24 cellular contexts compared by ENCODE assay signal in genomic region chr2:240141736-240142135, GRCh38. TPM values are rescaled to one million over a fixed set of nuclear protein-coding genes. Genes with fewer than 3 reads are reported as not detected.
"Had no signal": no experiment of that assay in that cellular context is flagged by ENCODE, and none has a peak within 500 bp of the region (broad histone marks: within the 10 kb centered on the region; RNA-seq: fewer than 3 reads in every experiment).

No MANE protein-coding gene starts in this region.

- H2AFZ ChIP-seq: parathyroid adenoma had no signal

- H3K9ac ChIP-seq: parathyroid adenoma had no signal

- H3K4me3 ChIP-seq: adrenal gland, coronary artery, esophagus muscularis mucosa, lung, sigmoid colon, smooth muscle cell, thoracic aorta had no signal

- H3K27ac Mint-ChIP-seq: activated naive CD4-positive, alpha-beta T cell treated with anti-CD3 and anti-CD28 coated beads, Interleukin-2, amount 50 U/mL, for 24 hours; activated T-cell treated with anti-CD3 and anti-CD28 coated beads, Interleukin-2, amount 50 U/mL, for 24 hours; activated T-helper 17 cell treated with anti-CD3 and anti-CD28 coated beads, Interleukin-2, amount 50 U/mL, for 72 hours; T-helper 1 cell treated with Interleukin-12 subunit alpha and Interleukin-12 subunit beta and Interleukin-4 antibody, amounts not matched to agents 30 μg/mL and 1 μg/mL, for 36 hours; WTC11 had no signal

- H3K9me3 Mint-ChIP-seq: activated naive CD4-positive, alpha-beta T cell treated with anti-CD3 and anti-CD28 coated beads, Interleukin-2, amount 50 U/mL, for 24 hours; activated T-cell treated with anti-CD3 and anti-CD28 coated beads, Interleukin-2, amount 50 U/mL, for 24 hours; activated T-helper 17 cell treated with anti-CD3 and anti-CD28 coated beads, Interleukin-2, amount 50 U/mL, for 72 hours; nephron had no signal

- H3K27me3 Mint-ChIP-seq: activated naive CD4-positive, alpha-beta T cell treated with anti-CD3 and anti-CD28 coated beads, Interleukin-2, amount 50 U/mL, for 24 hours; activated T-helper 17 cell treated with anti-CD3 and anti-CD28 coated beads, Interleukin-2, amount 50 U/mL, for 72 hours had no signal

- FAIRE-seq: astrocyte, frontal cortex, islet of Langerhans had no signal

- H3K36me3 Mint-ChIP-seq: activated naive CD4-positive, alpha-beta T cell treated with anti-CD3 and anti-CD28 coated beads, Interleukin-2, amount 50 U/mL, for 24 hours; WTC11 had no signal

- H3K36me3 ChIP-seq: adrenal gland, esophagus muscularis mucosa, sigmoid colon, thoracic aorta had no signal

- H3K4me3 Mint-ChIP-seq: activated naive CD4-positive, alpha-beta T cell treated with anti-CD3 and anti-CD28 coated beads, Interleukin-2, amount 50 U/mL, for 24 hours; activated T-cell treated with anti-CD3 and anti-CD28 coated beads, Interleukin-2, amount 50 U/mL, for 24 hours; activated T-helper 17 cell treated with anti-CD3 and anti-CD28 coated beads, Interleukin-2, amount 50 U/mL, for 72 hours; T-helper 1 cell treated with Interleukin-12 subunit alpha and Interleukin-12 subunit beta and Interleukin-4 antibody, amounts not matched to agents 30 μg/mL and 1 μg/mL, for 36 hours; WTC11 had no signal

- H3K79me2 ChIP-seq: parathyroid adenoma had no signal

- ATAC-seq: activated T-helper 17 cell treated with anti-CD3 and anti-CD28 coated beads, Interleukin-2, amount 50 U/mL, for 72 hours; left colon; WTC11 had no signal

- H3K4me1 ChIP-seq: adrenal gland, parathyroid adenoma had no signal

- H3K4me1 Mint-ChIP-seq: activated T-helper 17 cell treated with anti-CD3 and anti-CD28 coated beads, Interleukin-2, amount 50 U/mL, for 72 hours had no signal

- DNase-seq: glutamatergic neuron; hypothalamus; sigmoid colon; stimulated activated CD4-positive, alpha-beta T cell treated with anti-CD3 and anti-CD28 coated beads, Interleukin-4, amount 100 ng/mL, for 1 hour; stimulated activated naive CD4-positive, alpha-beta T cell; T1000 had no signal

- H3K27ac ChIP-seq: adrenal gland, coronary artery, esophagus muscularis mucosa, parathyroid adenoma, sigmoid colon, thoracic aorta had no signal

- H3K4me2 ChIP-seq: smooth muscle cell had no signal

- H3K9me3 ChIP-seq: adrenal gland, esophagus muscularis mucosa, sigmoid colon, thoracic aorta had no signal

RNA-seq across cellular contexts. Expression of gene OTOS, which starts 1.3 kb away (rescaled TPM):
- total RNA-seq: activated T-helper 17 cell treated with anti-CD3 and anti-CD28 coated beads, Interleukin-2, amount 50 U/mL, for 72 hours; adrenal gland; astrocyte; esophagus muscularis mucosa; left colon; lung; sigmoid colon; smooth muscle cell; thoracic aorta; ureter; WTC11 had no signal
- polyA plus RNA-seq: adrenal gland, lung, sigmoid colon, smooth muscle cell had no signal
